In the genomic region with DNA sequence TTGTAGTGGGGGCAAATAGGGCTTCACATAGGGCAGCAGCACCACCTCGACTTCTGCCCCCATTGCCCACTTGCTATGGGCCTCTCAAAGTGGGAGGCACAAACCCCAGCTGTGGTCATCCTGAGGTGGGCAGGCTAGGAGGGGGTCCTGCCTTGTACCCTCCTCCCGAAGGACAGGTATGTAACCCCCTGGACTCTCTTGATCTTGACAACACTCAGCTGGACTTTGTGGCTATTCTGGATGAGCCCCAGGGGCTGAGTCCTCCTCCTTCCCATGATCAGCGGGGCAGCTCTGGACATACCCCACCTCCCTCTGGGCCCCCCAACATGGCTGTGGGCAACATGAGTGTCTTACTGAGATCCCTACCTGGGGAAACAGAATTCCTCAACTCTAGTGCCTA, we compare ENCODE assay signal across 16 cellular contexts. TPM values are rescaled to one million over a fixed set of nuclear protein-coding genes. Genes with fewer than 3 reads are reported as not detected.
DNase-seq lines count a peak whose midpoint lies in the region; ATAC-seq and TF ChIP-seq lines count a peak whose summit lies in the region.
"Had no signal": no experiment of that assay in that cellular context is flagged by ENCODE, and none has a peak within 500 bp of the region (broad histone marks: within the 10 kb centered on the region; RNA-seq: fewer than 3 reads in every experiment).

No MANE protein-coding gene starts in this region.

- no peak overlapping the region for H3K4me3 ChIP-seq in CD4-positive, CD25-positive, alpha-beta regulatory T cell (ENCODE audit: low read depth, low read length)
- H3K4me3 ChIP-seq in neutrophil (ENCODE audit: low read depth in 1 of 2, low read length in 1 of 2): peak overlapping the region; percentile 48 to 97
- H3K4me3 ChIP-seq: GM23248, PC-9, SJCRH30 had no signal

- DNase-seq in CD4-positive, CD25-positive, alpha-beta regulatory T cell: no peak
- no peak for DNase-seq in effector memory CD8-positive, alpha-beta T cell
- DNase-seq in NCI-H1105 treated with DMSO at 0.1 percent for 48 hours (lab: John Stamatoyannopoulos, UW) (no peak), GOT3 (lab: John Stamatoyannopoulos, UW) (no peak)
- DNase-seq: GM23248, KBM-7, MV-4-11, NCI-H1417 treated with DMSO at 0.1 percent for 48 hours, NCI-H1930, NCI-H774, PC-9, SJCRH30 had no signal

- peak overlapping the region; percentile 14 for H3K27ac ChIP-seq in CD4-positive, CD25-positive, alpha-beta regulatory T cell (ENCODE audit: insufficient read depth, low read length, poor library complexity, severe bottlenecking)
- H3K27ac ChIP-seq in neutrophil: peak overlapping the region; percentile 99
- H3K27ac ChIP-seq: GM23248, PC-9, SJCRH30 had no signal

- TF ChIP-seq CTCF in neutrophil (IDR thresholded peaks at IDR 0.05): no peak

- no peaks in the 10 kb centered on the region for H3K27me3 Mint-ChIP-seq in CD4-positive, CD25-positive, alpha-beta regulatory T cell
- H3K27me3 Mint-ChIP-seq in effector memory CD8-positive, alpha-beta T cell: no peaks in the 10 kb centered on the region

- H3K9me3 Mint-ChIP-seq in CD4-positive, CD25-positive, alpha-beta regulatory T cell: no peaks in the 10 kb centered on the region
- H3K9me3 Mint-ChIP-seq in effector memory CD8-positive, alpha-beta T cell: no peaks in the 10 kb centered on the region

- H3K27ac Mint-ChIP-seq in CD4-positive, CD25-positive, alpha-beta regulatory T cell: peak overlapping the region in 1 of 3 donors; percentile 49
- H3K27ac Mint-ChIP-seq in effector memory CD8-positive, alpha-beta T cell: peak overlapping the region; percentile 84 to 90

- peak; percentile 8 for TF ChIP-seq POLR2A in GM19099 (IDR thresholded peaks at IDR 0.05; ENCODE audit: extremely low read depth, insufficient read length, low read depth)

- H3K4me1 Mint-ChIP-seq in CD4-positive, CD25-positive, alpha-beta regulatory T cell: peaks cover 0 to 63% (median 43%) of the 10 kb centered on the region in 4 donors
- H3K4me1 Mint-ChIP-seq in effector memory CD8-positive, alpha-beta T cell (ENCODE audit: low read depth in 2 of 2): peaks cover 31 to 52% of the 10 kb centered on the region in 2 donors

- no peak for ATAC-seq in CD4-positive, CD25-positive, alpha-beta regulatory T cell (ENCODE audit: low read depth in 2 of 2)
- ATAC-seq in effector memory CD8-positive, alpha-beta T cell (replicated peaks): no peak
- no peak for ATAC-seq in HG03196 (IDR thresholded peaks at IDR 0.05; ENCODE audit: unreplicated experiment)

- peaks cover 48% of the 10 kb centered on the region for H3K36me3 Mint-ChIP-seq in CD4-positive, CD25-positive, alpha-beta regulatory T cell
- peaks cover 73% of the 10 kb centered on the region for H3K36me3 Mint-ChIP-seq in effector memory CD8-positive, alpha-beta T cell (ENCODE audit: insufficient read depth)

- peaks cover 48% of the 10 kb centered on the region for H3K4me1 ChIP-seq in CD4-positive, CD25-positive, alpha-beta regulatory T cell (ENCODE audit: control insufficient read depth, insufficient read depth, low read length, poor library complexity, severe bottlenecking)
- peaks cover 81 to 87% of the 10 kb centered on the region in 2 experiments for H3K4me1 ChIP-seq in neutrophil (ENCODE audit: control insufficient read depth in 1 of 2, insufficient read depth in 1 of 2, low read depth in 1 of 2, low read length in 1 of 2)
- H3K4me1 ChIP-seq: SJCRH30 had no signal

- H3K9me3 ChIP-seq in CD4-positive, CD25-positive, alpha-beta regulatory T cell (ENCODE audit: control insufficient read depth in 2 of 2, low read length in 2 of 2): no peaks in the 10 kb centered on the region
- no peaks in the 10 kb centered on the region for H3K9me3 ChIP-seq in neutrophil
- H3K9me3 ChIP-seq: SJCRH30 had no signal

- H3K4me3 Mint-ChIP-seq in CD4-positive, CD25-positive, alpha-beta regulatory T cell: peak overlapping the region in 1 of 4 donors; percentile 89
- no peak overlapping the region for H3K4me3 Mint-ChIP-seq in effector memory CD8-positive, alpha-beta T cell

- peaks cover 75% of the 10 kb centered on the region for H3K36me3 ChIP-seq in CD4-positive, CD25-positive, alpha-beta regulatory T cell (ENCODE audit: control insufficient read depth, insufficient read depth, low read length)
- peaks cover 100% of the 10 kb centered on the region for H3K36me3 ChIP-seq in neutrophil

- H3K27me3 ChIP-seq in CD4-positive, CD25-positive, alpha-beta regulatory T cell (ENCODE audit: control insufficient read depth, insufficient read depth, low read length): no peaks in the 10 kb centered on the region
- no peaks in the 10 kb centered on the region for H3K27me3 ChIP-seq in neutrophil
- H3K27me3 ChIP-seq: SJCRH30 had no signal

RNA-seq across cellular contexts. Expression of gene ARHGAP9, which starts 8.0 kb away (rescaled TPM):
- total RNA-seq in CD4-positive, CD25-positive, alpha-beta regulatory T cell: 403 TPM
- 100 to 1,000 TPM; 173 to 192 (median 182) TPM for polyA plus RNA-seq in CD4-positive, CD25-positive, alpha-beta regulatory T cell
- total RNA-seq: NCI-H460, PC-9 had no signal

RNA-seq across cellular contexts. Expression of gene GLI1, which starts 12.1 kb away (rescaled TPM):
- 0.47 TPM for total RNA-seq in CD4-positive, CD25-positive, alpha-beta regulatory T cell
- under 1 TPM in 3 of 4 donors, not detected in 1; 0.07 to 0.23 (median 0.13) TPM for polyA plus RNA-seq in CD4-positive, CD25-positive, alpha-beta regulatory T cell
- total RNA-seq: PC-9 had no signal

RNA-seq across cellular contexts. Expression of gene MARS1, which starts 16.2 kb away (rescaled TPM):
- 219 TPM for total RNA-seq in CD4-positive, CD25-positive, alpha-beta regulatory T cell
- 10 to 100 TPM; 71.9 to 89.4 (median 80.1) TPM for polyA plus RNA-seq in CD4-positive, CD25-positive, alpha-beta regulatory T cell

RNA-seq across cellular contexts. Expression of gene INHBE, which starts 16.6 kb away (rescaled TPM):
- total RNA-seq in CD4-positive, CD25-positive, alpha-beta regulatory T cell: not detected
- polyA plus RNA-seq in CD4-positive, CD25-positive, alpha-beta regulatory T cell: under 1 TPM in 1 of 4 donors, not detected in 3; 0.06 TPM

RNA-seq across cellular contexts. Expression of gene INHBC, which starts 37.1 kb away (rescaled TPM):
- not detected for total RNA-seq in CD4-positive, CD25-positive, alpha-beta regulatory T cell
- polyA plus RNA-seq in CD4-positive, CD25-positive, alpha-beta regulatory T cell: under 1 TPM in 1 of 4 donors, not detected in 3; 0.21 TPM
- total RNA-seq: GM23248, NCI-H460 had no signal
- polyA plus RNA-seq: GM23248 had no signal
